ENCODE assay signal across 8 cellular contexts in the genomic region with DNA sequence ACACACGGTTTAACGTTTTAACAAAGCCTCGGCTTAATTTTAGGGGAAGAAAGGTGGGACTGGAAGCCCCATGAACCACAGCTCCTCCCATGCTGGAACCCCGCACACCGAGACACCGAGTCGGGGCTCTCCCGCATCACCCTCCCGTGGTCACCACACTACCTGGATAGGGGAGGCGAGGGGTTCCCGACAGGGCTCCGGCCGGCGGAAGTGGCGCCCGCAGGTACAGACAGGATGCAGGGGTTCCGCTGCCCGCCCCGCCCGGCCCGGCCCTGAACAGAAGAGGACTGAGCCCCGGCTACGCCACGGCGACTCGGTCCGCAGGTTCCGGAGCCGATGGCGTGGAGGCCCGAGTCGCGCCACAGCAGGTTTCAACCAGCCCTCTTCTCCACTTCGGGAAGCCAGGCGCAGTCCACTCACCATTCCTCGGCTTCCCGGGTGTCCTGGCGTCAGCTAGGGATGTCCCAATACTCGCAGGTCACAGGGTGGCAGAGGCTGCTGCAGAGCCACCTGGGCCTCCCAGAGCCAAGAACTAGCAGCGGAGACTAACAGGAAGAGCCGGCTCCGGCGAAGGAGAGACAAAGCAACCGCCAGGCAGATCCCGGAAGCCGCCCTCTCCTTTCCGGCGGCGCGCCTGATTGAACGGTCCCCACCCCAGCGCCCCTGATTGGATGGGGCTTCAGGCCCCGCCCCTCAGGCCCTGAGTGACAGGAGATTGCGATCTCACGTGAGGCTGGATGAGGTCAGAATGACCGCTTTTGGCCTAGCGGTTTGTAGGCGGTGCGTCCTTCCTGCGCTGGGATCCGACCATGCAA. TPM values are rescaled to one million over a fixed set of nuclear protein-coding genes. Genes with fewer than 3 reads are reported as not detected.
DNase-seq lines count a peak whose midpoint lies in the region; ATAC-seq and TF ChIP-seq lines count a peak whose summit lies in the region.

Gene ZNF669 (minus strand): TSS at position 580 of the 815 bp plus-strand sequence. CDS start 157 bp downstream, at position 423.

- peaks cover 11% of the 10 kb centered on the region for H3K27me3 Mint-ChIP-seq in activated naive CD4-positive, alpha-beta T cell treated with anti-CD3 and anti-CD28 coated beads, Interleukin-2, amount 10 ng/mL, durations not matched to agents 7 days and 5 days

- H3K4me1 Mint-ChIP-seq in activated naive CD4-positive, alpha-beta T cell treated with anti-CD3 and anti-CD28 coated beads, Interleukin-2, amount 10 ng/mL, durations not matched to agents 7 days and 5 days: peaks cover 26% of the 10 kb centered on the region

- peaks cover 40% of the 10 kb centered on the region for H3K9me3 Mint-ChIP-seq in activated naive CD4-positive, alpha-beta T cell treated with anti-CD3 and anti-CD28 coated beads, Interleukin-2, amount 10 ng/mL, durations not matched to agents 7 days and 5 days

- H3K4me3 ChIP-seq in GM06990 (replicated peaks; ENCODE audit: low read depth, low read length) (peak within 1 kb of the TSS; percentile 94), NB4 (ENCODE audit: low read depth, low read length) (peak within 1 kb of the TSS; percentile 92)

- H3K27me3 ChIP-seq in GM06990 (replicated peaks; ENCODE audit: control insufficient read depth, insufficient read depth, low read length): no peaks in the 10 kb centered on the region

- DNase-seq in GM06990 (ENCODE audit: extremely low read depth, insufficient read length): peak; percentile 94
- peak; percentile 97 for DNase-seq in NB4 (ENCODE audit: low read depth)
- peak; percentile 95 for DNase-seq in SK-N-DZ (ENCODE audit: low spot score)
- peak; percentile 95 for DNase-seq in activated naive CD4-positive, alpha-beta T cell treated with anti-CD3 and anti-CD28 coated beads, Interleukin-2, amount 10 ng/mL, durations not matched to agents 7 days and 5 days
- DNase-seq in glomerular endothelial cell (ENCODE audit: extremely low read depth, low read depth, low spot score): peak; percentile 62
- DNase-seq in occipital lobe (lab: John Stamatoyannopoulos, UW): peak; percentile 96

- H3K36me3 Mint-ChIP-seq in activated naive CD4-positive, alpha-beta T cell treated with anti-CD3 and anti-CD28 coated beads, Interleukin-2, amount 10 ng/mL, durations not matched to agents 7 days and 5 days: peaks cover 43% of the 10 kb centered on the region

- H3K27ac Mint-ChIP-seq in activated naive CD4-positive, alpha-beta T cell treated with anti-CD3 and anti-CD28 coated beads, Interleukin-2, amount 10 ng/mL, durations not matched to agents 7 days and 5 days: peak within 1 kb of the TSS; percentile 91

- no peak within 1 kb of the TSS for H3K27ac ChIP-seq in temporal lobe (ENCODE audit: low read depth, low read length)

- TF ChIP-seq CTCF in GM06990 (IDR thresholded peaks at IDR 0.05; ENCODE audit: insufficient read depth, low read length, poor library complexity, severe bottlenecking) (no peak), NB4 (IDR thresholded peaks at IDR 0.05; ENCODE audit: low read depth, low read length) (no peak)

- peak; percentile 100 for ATAC-seq in HG02571 (IDR thresholded peaks at IDR 0.05; ENCODE audit: unreplicated experiment)

- H3K4me3 Mint-ChIP-seq in activated naive CD4-positive, alpha-beta T cell treated with anti-CD3 and anti-CD28 coated beads, Interleukin-2, amount 10 ng/mL, durations not matched to agents 7 days and 5 days: peak within 1 kb of the TSS; percentile 84

- peaks cover 8% of the 10 kb centered on the region for H3K36me3 ChIP-seq in GM06990 (ENCODE audit: control insufficient read depth, insufficient read depth, low read length)

- CTCF ChIA-PET in activated naive CD4-positive, alpha-beta T cell treated with anti-CD3 and anti-CD28 coated beads, Interleukin-2, amount 10 ng/mL, durations not matched to agents 7 days and 5 days (lab: Charles Lee): no interaction called here

- TF ChIP-seq POLR2A in NB4 (IDR thresholded peaks at IDR 0.05; ENCODE audit: extremely low read depth, insufficient read length): peak; percentile 82

RNA-seq across cellular contexts. Expression of gene ZNF669, which starts in this region (rescaled TPM):
- 14.6 and 37.8 TPM in 2 replicates for polyA plus RNA-seq in SK-N-DZ (2014; cell fraction: cytosol; rRNA removed)
- 5.9 and 8.7 TPM in 2 replicates for polyA plus RNA-seq in SK-N-DZ (2014; cell fraction: nucleus; rRNA removed)
- total RNA-seq in glomerular endothelial cell (5.8 and 10.3 TPM in 2 replicates), occipital lobe (33.8 TPM), temporal lobe (20.7 TPM)
